Comparison of ENCODE assay signal across 26 cellular contexts in the genomic region with DNA sequence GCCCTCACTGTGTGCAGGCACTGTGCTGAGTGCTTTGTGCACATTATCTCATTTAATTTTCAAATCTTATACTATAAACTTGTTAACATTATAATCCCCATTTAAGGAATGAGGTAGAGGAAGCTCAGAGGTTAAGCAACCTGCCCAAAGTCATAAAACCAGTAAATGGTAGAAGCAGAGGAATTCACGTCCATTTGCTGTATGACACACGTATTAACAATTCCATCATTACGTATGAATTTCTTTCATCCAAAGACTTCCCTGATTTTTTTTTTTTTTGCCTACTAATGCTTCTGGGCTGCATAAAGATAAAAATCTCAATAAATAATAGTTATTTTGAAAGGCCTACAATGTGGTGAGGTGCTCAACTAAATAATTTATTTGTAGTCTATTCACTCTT.
"Had no signal": no experiment of that assay in that cellular context is flagged by ENCODE, and none has a peak within 500 bp of the region (broad histone marks: within the 10 kb centered on the region; RNA-seq: fewer than 3 reads in every experiment).

No MANE protein-coding gene starts in this region.

- H3K4me1 ChIP-seq: neural progenitor cell, suprapubic skin, tibial nerve had no signal

- H3K9me3 ChIP-seq: suprapubic skin, tibial nerve had no signal

- H3K9ac ChIP-seq: neural progenitor cell had no signal

- H3K4me3 ChIP-seq: coronary artery, dorsolateral prefrontal cortex, neural progenitor cell, suprapubic skin, tibial nerve had no signal

- DNase-seq: activated CD4-positive, alpha-beta memory T cell treated with anti-CD3 and anti-CD28 coated beads, Interleukin-2, amount 10 ng/mL, durations not matched to agents 7 days and 5 days; activated CD4-positive, alpha-beta T cell treated with anti-CD3 and anti-CD28 coated beads, Interleukin-2, amount 10 ng/mL, durations not matched to agents 7 days and 5 days; activated CD4-positive, CD25-positive, alpha-beta regulatory T cell treated with anti-CD3 and anti-CD28 coated beads, Interleukin-2, amount 50 U/mL, for 72 hours; activated CD8-positive, alpha-beta memory T cell treated with anti-CD3 and anti-CD28 coated beads, Interleukin-2, amount 50 U/mL, for 48 hours; activated gamma-delta T cell; activated naive CD4-positive, alpha-beta T cell treated with anti-CD3 and anti-CD28 coated beads, Interleukin-2, amount 10 ng/mL, durations not matched to agents 7 days and 5 days; activated naive CD8-positive, alpha-beta T cell treated with anti-CD3 and anti-CD28 coated beads, Interleukin-2, amount 10 ng/mL, durations not matched to agents 7 days and 5 days; activated T-cell treated with anti-CD3 and anti-CD28 coated beads, Interleukin-2, amount 50 U/mL, for 24 hours; amniotic stem cell; brain microvascular endothelial cell; dorsolateral prefrontal cortex; effector memory CD4-positive, alpha-beta T cell; head of caudate nucleus; hippocampal formation; kidney; natural killer cell; occipital lobe; right cardiac atrium; stimulated activated CD4-positive, alpha-beta T cell treated with anti-CD3 and anti-CD28 coated beads, Interleukin-15, amount 100 ng/mL, for 24 hours; stimulated activated CD4-positive, alpha-beta T cell treated with anti-CD3 and anti-CD28 coated beads, Interleukin-2, amount 100 ng/mL, for 24 hours; stimulated activated naive CD4-positive, alpha-beta T cell; T1000 had no signal

- H3K36me3 ChIP-seq: brain microvascular endothelial cell, neural progenitor cell, suprapubic skin, tibial nerve had no signal

- H3K27ac ChIP-seq: brain microvascular endothelial cell, coronary artery, dorsolateral prefrontal cortex, neural progenitor cell, suprapubic skin, tibial nerve had no signal

- H2AFZ ChIP-seq: neural progenitor cell had no signal

- ATAC-seq: natural killer cell, right cardiac atrium had no signal

- H3K4me2 ChIP-seq: neural progenitor cell had no signal

- H3K27me3 ChIP-seq: brain microvascular endothelial cell, dorsolateral prefrontal cortex, neural progenitor cell, suprapubic skin, tibial nerve had no signal
